In genomic region chr19:9538183-9539058, GRCh38 we compare ENCODE assay signal across 8 cellular contexts. TPM values are rescaled to one million over a fixed set of nuclear protein-coding genes. Genes with fewer than 3 reads are reported as not detected.
A peak's percentile ranks its signal among the peaks of the same experiment; 100 is the strongest.
DNase-seq lines count a peak whose midpoint lies in the region; ATAC-seq and TF ChIP-seq lines count a peak whose summit lies in the region.

Gene ZNF426, minus strand, starts transcription at chr19:9538645. Its CDS starts 2,413 bp downstream, at chr19:9536232.

- H3K27ac ChIP-seq in A673 (ENCODE audit: low read depth, low read length, poor library complexity, severe bottlenecking), result peak within 1 kb of the TSS; percentile 91

- H3K4me1 ChIP-seq in A673 (ENCODE audit: insufficient read depth, low read length, poor library complexity, severe bottlenecking) (no peaks in the 10 kb centered on the region), mucosa of descending colon (ENCODE audit: low read depth) (peaks cover 7% of the 10 kb centered on the region)

- POLR2A ChIA-PET in A673 (lab: Charles Lee; ENCODE audit: low non-redundant PET), result no interaction called here

- ATAC-seq in GM18873 (IDR thresholded peaks at IDR 0.05; ENCODE audit: low FRiP score, unreplicated experiment) (peak; percentile 56), mucosa of descending colon (peak; percentile 99)

- DNase-seq in A673 (ENCODE audit: low spot score) (peak; percentile 93), HT1080 (ENCODE audit: low read depth) (peak; percentile 82), OCI-M1 (lab: John Stamatoyannopoulos, UW) (peak; percentile 98), epithelial cell of proximal tubule (ENCODE audit: low read depth) (peak; percentile 44), mucosa of descending colon (peak; percentile 90 to 92 (median 91))
- DNase-seq in activated T-cell treated with anti-CD3 and anti-CD28 coated beads, Interleukin-2, amount 50 U/mL, for 1 hour, result peak; percentile 86
- DNase-seq in stimulated activated CD8-positive, alpha-beta memory T cell treated with anti-CD3 and anti-CD28 coated beads, Interleukin-2, amount 100 ng/mL, for 48 hours (ENCODE audit: low read depth in 2 of 2), result peak; percentile 75 to 82

- H3K9me3 ChIP-seq in A673 (ENCODE audit: low read depth, low read length, poor library complexity, severe bottlenecking) (peaks cover 36% of the 10 kb centered on the region), mucosa of descending colon (peaks cover 32% of the 10 kb centered on the region)

- H3K27me3 ChIP-seq in A673 (replicated peaks; ENCODE audit: insufficient read depth, low read depth, low read length, poor library complexity), result no peaks in the 10 kb centered on the region

- H3K4me3 ChIP-seq in A673 (ENCODE audit: low read depth, low read length, poor library complexity, severe bottlenecking), result peak within 1 kb of the TSS; percentile 80
- peak within 1 kb of the TSS; percentile 65 for H3K4me3 ChIP-seq in epithelial cell of proximal tubule (ENCODE audit: low read depth, low read length)
- peak within 1 kb of the TSS; percentile 64 for H3K4me3 ChIP-seq in mucosa of descending colon

- intact Hi-C loops in A673 (cut with micrococcal nuclease; ENCODE audit: unreplicated experiment), result no loop called here
- intact Hi-C loops in mucosa of descending colon (cut with DNase I, micrococcal nuclease), result no loop called here

- peaks cover 27% of the 10 kb centered on the region for H3K36me3 ChIP-seq in A673 (ENCODE audit: insufficient read depth, low read length, poor library complexity, severe bottlenecking)
- H3K36me3 ChIP-seq in mucosa of descending colon (ENCODE audit: low read depth), result peaks cover 20% of the 10 kb centered on the region

- no peak for TF ChIP-seq CTCF in A673 (conservative IDR thresholded peaks at IDR 0.05; ENCODE audit: low read depth, low read length)
- no peak for TF ChIP-seq CTCF in epithelial cell of proximal tubule (conservative IDR thresholded peaks at IDR 0.05; ENCODE audit: low read depth, low read length)
- TF ChIP-seq CTCF in mucosa of descending colon (IDR thresholded peaks at IDR 0.05), result no peak

- BruUV-seq in A673 (replicated peaks; lab: Mats Ljungman, UMichigan), result TSS peak; percentile 89

- CTCF ChIA-PET in A673 (lab: Charles Lee), result no interaction called here

RNA-seq across cellular contexts. Expression of gene ZNF426, which starts in this region (rescaled TPM):
- 17.2 and 18.1 TPM in 2 replicates for total RNA-seq in A673 (2021)
- 8.3 and 10.8 TPM in 2 replicates for total RNA-seq in HT1080 (2014; rRNA removed; shearing (Covaris generic))
- polyA plus RNA-seq in HT1080 (2015; cell fraction: cytosol; rRNA removed), result 5.3 and 6.2 TPM in 2 replicates
- polyA plus RNA-seq in HT1080 (2015; cell fraction: nucleus; rRNA removed), result 5.9 and 7.4 TPM in 2 replicates
- total RNA-seq in epithelial cell of proximal tubule, result 8.8 and 14.8 TPM in 2 replicates
- total RNA-seq in mucosa of descending colon, result 10 to 100 TPM in 1 of 3 donors, 1 to 10 TPM in 2; 6.9 to 23.3 (median 9.7) TPM

Comparison
In these comparisons a context has a peak if more than half of its experiments do, and no peak if none do; other contexts are left out.
1. Peak in every context shown above with its lines: DNase-seq, ATAC-seq, H3K4me3 ChIP-seq and H3K27ac ChIP-seq.
2. DNase-seq: peak in every context shown above with its lines; median percentile 98 in OCI-M1; 93 in A673; 91 in mucosa of descending colon; 86 in activated T-cell treated with anti-CD3 and anti-CD28 coated beads, Interleukin-2, amount 50 U/mL, for 1 hour; 82 in HT1080; 78 in stimulated activated CD8-positive, alpha-beta memory T cell treated with anti-CD3 and anti-CD28 coated beads, Interleukin-2, amount 100 ng/mL, for 48 hours; 44 in epithelial cell of proximal tubule.